Comparison of ENCODE assay signal across 8 cellular contexts in genomic region chr2:75560022-75560767, GRCh38. TPM values are rescaled to one million over a fixed set of nuclear protein-coding genes. Genes with fewer than 3 reads are reported as not detected.
DNase-seq lines count a peak whose midpoint lies in the region; ATAC-seq and TF ChIP-seq lines count a peak whose summit lies in the region.

No MANE protein-coding gene starts in this region.

- peak overlapping the region; percentile 42 to 73 (median 63) for H3K4me3 ChIP-seq in BLaER1 treated with 17β-estradiol and CSF1 and Interleukin-3, amounts not matched to agents 10 nM and 100 nM
- H3K4me3 ChIP-seq in GM23338: peak overlapping the region; percentile 78
- H3K4me3 ChIP-seq in fibroblast of villous mesenchyme (ENCODE audit: low read depth, low read length): peak overlapping the region; percentile 70
- peak overlapping the region; percentile 58 for H3K4me3 ChIP-seq in parathyroid adenoma (ENCODE audit: low read depth, low read length)

- peak; percentile 74 for ATAC-seq in GM23338
- no peak for ATAC-seq in GM21390 (IDR thresholded peaks at IDR 0.05; ENCODE audit: unreplicated experiment)
- no peak for ATAC-seq in GM19328 (IDR thresholded peaks at IDR 0.05; ENCODE audit: unreplicated experiment)

- H3K4me2 ChIP-seq in BLaER1 treated with 17β-estradiol and CSF1 and Interleukin-3, amounts not matched to agents 10 nM and 100 nM: peak overlapping the region; percentile 81 to 92 (median 86)
- peak overlapping the region; percentile 98 for H3K4me2 ChIP-seq in GM23338
- peak overlapping the region; percentile 87 for H3K4me2 ChIP-seq in parathyroid adenoma (ENCODE audit: low read length)

- H2AFZ ChIP-seq in GM23338 (peak overlapping the region; percentile 95), parathyroid adenoma (peak overlapping the region; percentile 76)

- TF ChIP-seq CTCF in GM23338 (conservative IDR thresholded peaks at IDR 0.05; ENCODE audit: low read depth in 2 of 2) (peak; percentile 58 to 62), fibroblast of villous mesenchyme (IDR thresholded peaks at IDR 0.05; ENCODE audit: insufficient read depth, low read depth, low read length) (peak; percentile 31), parathyroid adenoma (IDR thresholded peaks at IDR 0.05) (peak; percentile 28)

- no peaks in the 10 kb centered on the region for H3K36me3 Mint-ChIP-seq in GM23338 (ENCODE audit: low read depth)
- no peaks in the 10 kb centered on the region for H3K36me3 Mint-ChIP-seq in T-helper 2 cell treated with Interferon-gamma antibody and Interleukin-4, amounts not matched to agents 5 μg/mL and 100 μg/mL, for 36 hours (ENCODE audit: low read depth)

- peaks cover 23% of the 10 kb centered on the region for H3K27me3 Mint-ChIP-seq in GM23338 (ENCODE audit: insufficient read depth, low read depth, poor library complexity)
- peaks cover 63% of the 10 kb centered on the region for H3K27me3 Mint-ChIP-seq in T-helper 2 cell treated with Interferon-gamma antibody and Interleukin-4, amounts not matched to agents 5 μg/mL and 100 μg/mL, for 36 hours (ENCODE audit: low read depth)

- H3K9me3 Mint-ChIP-seq in GM23338: no peaks in the 10 kb centered on the region
- no peaks in the 10 kb centered on the region for H3K9me3 Mint-ChIP-seq in T-helper 2 cell treated with Interferon-gamma antibody and Interleukin-4, amounts not matched to agents 5 μg/mL and 100 μg/mL, for 36 hours

- H3K9me3 ChIP-seq in BLaER1 treated with 17β-estradiol and CSF1 and Interleukin-3, amounts not matched to agents 10 nM and 100 nM (replicated peaks in 1 of 11): 0 out of 22 replicates have a peak, but pooled peaks cover 0 to 3% (median 0%) of the 10 kb centered on the region in 11 experiments
- no peaks in the 10 kb centered on the region for H3K9me3 ChIP-seq in parathyroid adenoma (ENCODE audit: control insufficient read depth, low read length)

- H3K27me3 ChIP-seq in BLaER1 treated with 17β-estradiol and CSF1 and Interleukin-3, amounts not matched to agents 10 nM and 100 nM: peaks cover 20 to 29% (median 24%) of the 10 kb centered on the region in 11 experiments; a peak in 20 of 22 replicates
- H3K27me3 ChIP-seq in GM23338 (ENCODE audit: insufficient read depth) (peaks cover 26% of the 10 kb centered on the region), parathyroid adenoma (ENCODE audit: control insufficient read depth, insufficient read depth, low read length) (no peaks in the 10 kb centered on the region)

- no peak overlapping the region for H3K27ac Mint-ChIP-seq in GM23338
- no peak overlapping the region for H3K27ac Mint-ChIP-seq in T-helper 2 cell treated with Interferon-gamma antibody and Interleukin-4, amounts not matched to agents 5 μg/mL and 100 μg/mL, for 36 hours

- DNase-seq in GM23338 (ENCODE audit: low spot score) (peak; percentile 75), fibroblast of villous mesenchyme (ENCODE audit: low read depth) (peak; percentile 40), RKO (ENCODE audit: low spot score) (no peak)
- DNase-seq in T-helper 2 cell treated with Interferon-gamma antibody and Interleukin-4, amounts not matched to agents 5 μg/mL and 100 μg/mL, for 36 hours (ENCODE audit: low spot score): no peak

- peak overlapping the region; percentile 88 for H3K4me3 Mint-ChIP-seq in GM23338
- H3K4me3 Mint-ChIP-seq in T-helper 2 cell treated with Interferon-gamma antibody and Interleukin-4, amounts not matched to agents 5 μg/mL and 100 μg/mL, for 36 hours: peak overlapping the region; percentile 86

- H3K9me2 ChIP-seq in GM23338 (ENCODE audit: insufficient read depth): no peaks in the 10 kb centered on the region

- peaks cover 37% of the 10 kb centered on the region for H3K4me1 Mint-ChIP-seq in GM23338
- H3K4me1 Mint-ChIP-seq in T-helper 2 cell treated with Interferon-gamma antibody and Interleukin-4, amounts not matched to agents 5 μg/mL and 100 μg/mL, for 36 hours (ENCODE audit: low read depth): peaks cover 26% of the 10 kb centered on the region

- H3K27ac ChIP-seq in BLaER1 treated with 17β-estradiol and CSF1 and Interleukin-3, amounts not matched to agents 10 nM and 100 nM: peak overlapping the region in 1 of 11 experiments; percentile 10; a peak in 1 of 22 replicates
- H3K27ac ChIP-seq in GM23338 (ENCODE audit: low read depth) (no peak overlapping the region), parathyroid adenoma (no peak overlapping the region)

- H3K9ac ChIP-seq in BLaER1 treated with 17β-estradiol and CSF1 and Interleukin-3, amounts not matched to agents 10 nM and 100 nM: peak overlapping the region in 8 of 11 experiments; percentile 37 to 68 (median 52); a peak in 16 of 22 replicates
- H3K9ac ChIP-seq in parathyroid adenoma: no peak overlapping the region

- peaks cover 0 to 19% (median 7%) of the 10 kb centered on the region in 10 experiments; a peak in 12 of 20 replicates for H3K4me1 ChIP-seq in BLaER1 treated with 17β-estradiol and CSF1 and Interleukin-3, amounts not matched to agents 10 nM and 100 nM
- peaks cover 24% of the 10 kb centered on the region for H3K4me1 ChIP-seq in GM23338 (ENCODE audit: insufficient read depth)
- no peaks in the 10 kb centered on the region for H3K4me1 ChIP-seq in parathyroid adenoma

- no peaks in the 10 kb centered on the region for H3K79me2 ChIP-seq in GM23338 (replicated peaks; ENCODE audit: insufficient read depth)
- H3K79me2 ChIP-seq in parathyroid adenoma: no peaks in the 10 kb centered on the region

- no peaks in the 10 kb centered on the region for H3F3A ChIP-seq in GM23338 (replicated peaks; ENCODE audit: low read depth)

- H4K20me1 ChIP-seq in BLaER1 treated with 17β-estradiol and CSF1 and Interleukin-3, amounts not matched to agents 10 nM and 100 nM: no peaks in the 10 kb centered on the region
- no peaks in the 10 kb centered on the region for H4K20me1 ChIP-seq in GM23338 (replicated peaks; ENCODE audit: insufficient read depth)

- H3K36me3 ChIP-seq in BLaER1 treated with 17β-estradiol and CSF1 and Interleukin-3, amounts not matched to agents 10 nM and 100 nM: no peaks in the 10 kb centered on the region
- no peaks in the 10 kb centered on the region for H3K36me3 ChIP-seq in GM23338 (ENCODE audit: insufficient read depth)
- no peaks in the 10 kb centered on the region for H3K36me3 ChIP-seq in parathyroid adenoma (ENCODE audit: control insufficient read depth, insufficient read depth, low read length)

TF ChIP-seq in GM23338, 12 proteins besides CTCF, POLR2A, EP300 and RAD21 (continues in another document):
- TF ChIP-seq ZNF462 (CRISPR knock-in tag; IDR thresholded peaks at IDR 0.05) (no peak), CREB1 (CRISPR knock-in tag; IDR thresholded peaks at IDR 0.05; ENCODE audit: low read depth) (no peak)

RNA-seq across cellular contexts. Expression of gene EVA1A, which starts 0.5 kb away (rescaled TPM):
- 7.9 and 8.5 TPM in 2 replicates for total RNA-seq in GM23338 (2014; rRNA removed; shearing (Covaris generic))
- 4.6 and 5.0 TPM in 2 replicates for polyA plus RNA-seq in GM23338 (2016; fragmentation: Nextera tagmentation; extraction: Ambion mirVana)
- 44.9 and 48.3 TPM in 2 replicates for total RNA-seq in fibroblast of villous mesenchyme

Comparison
In these comparisons a context has a peak if more than half of its experiments do, and no peak if none do; other contexts are left out.
1. DNase-seq: peak in GM23338 (single experiment) and fibroblast of villous mesenchyme (single experiment); none in T-helper 2 cell treated with Interferon-gamma antibody and Interleukin-4, amounts not matched to agents 5 μg/mL and 100 μg/mL, for 36 hours (single experiment) and RKO (single experiment).
2. Peak in every context shown above with its lines, with median percentiles within 50 percentile points of each other: H3K4me2 ChIP-seq, H3K4me3 ChIP-seq and CTCF ChIP-seq.